Comparison of ENCODE assay signal across 8 cellular contexts in genomic region chr19:45526143-45526542, GRCh38.
DNase-seq lines count a peak whose midpoint lies in the region; ATAC-seq and FAIRE-seq lines count a peak whose summit lies in the region.

No MANE protein-coding gene starts in this region.

- no peak for FAIRE-seq in urothelium cell line (lab: Jason Lieb, UNC)

- DNase-seq in C1 segment of cervical spinal cord (lab: John Stamatoyannopoulos, UW) (peak in 9 of 14 donors; percentile 23 to 75 (median 41)), HuH-7 (ENCODE audit: low spot score) (peak; percentile 86), amygdala (lab: John Stamatoyannopoulos, UW) (peak in 46 of 56 donors; percentile 4 to 78 (median 53)), iPS-NIHi7 (ENCODE audit: extremely low spot score) (peak; percentile 88), urothelium cell line (ENCODE audit: low spot score) (peak; percentile 70), AML-193 (lab: John Stamatoyannopoulos, UW) (no peak)

- ATAC-seq in GM21515 (IDR thresholded peaks at IDR 0.05; ENCODE audit: unreplicated experiment): no peak
- no peak for ATAC-seq in GM19023 (IDR thresholded peaks at IDR 0.05; ENCODE audit: unreplicated experiment)

Comparison
In these comparisons a context has a peak if more than half of its experiments do, and no peak if none do; other contexts are left out.
1. DNase-seq: peak in C1 segment of cervical spinal cord (9 of 14), HuH-7 (single experiment), amygdala (46 of 56), iPS-NIHi7 (single experiment) and urothelium cell line (single experiment); none in AML-193 (0 of 2).